Comparison of ENCODE assay signal across 30 cellular contexts in genomic region chr6:135728589-135728988, GRCh38.
"Had no signal": no experiment of that assay in that cellular context is flagged by ENCODE, and none has a peak within 500 bp of the region (broad histone marks: within the 10 kb centered on the region; RNA-seq: fewer than 3 reads in every experiment).

No MANE protein-coding gene starts in this region.

- H3K4me3 ChIP-seq: adrenal gland, coronary artery, dorsolateral prefrontal cortex, gastrocnemius medialis, heart left ventricle had no signal

- H3K27me3 ChIP-seq: adrenal gland, brain microvascular endothelial cell, dorsolateral prefrontal cortex, gastrocnemius medialis, heart left ventricle had no signal

- FAIRE-seq: astrocyte, bronchial epithelial cell had no signal

- DNase-seq: activated CD4-positive, alpha-beta memory T cell treated with anti-CD3 and anti-CD28 coated beads for 36 hours; activated CD4-positive, alpha-beta T cell treated with anti-CD3 and anti-CD28 coated beads for 36 hours; activated CD4-positive, alpha-beta T cell treated with anti-CD3 and anti-CD28 coated beads, Interleukin-2, amount 10 ng/mL, durations not matched to agents 24 days and 14 days; activated CD4-positive, CD25-positive, alpha-beta regulatory T cell; activated CD4-positive, CD25-positive, alpha-beta regulatory T cell treated with anti-CD3 and anti-CD28 coated beads, Interleukin-2, amount 50 U/mL, for 72 hours; activated CD8-positive, alpha-beta memory T cell treated with anti-CD3 and anti-CD28 coated beads, Interleukin-2, amount 10 ng/mL, durations not matched to agents 7 days and 5 days; activated CD8-positive, alpha-beta memory T cell treated with anti-CD3 and anti-CD28 coated beads, Interleukin-2, amount 50 U/mL, for 4 hours; activated CD8-positive, alpha-beta T cell treated with anti-CD3 and anti-CD28 coated beads, Interleukin-2, amount 10 ng/mL, durations not matched to agents 7 days and 5 days; activated effector memory CD4-positive, alpha-beta T cell treated with anti-CD3 and anti-CD28 coated beads, Interleukin-2, amount 50 U/mL, for 16 hours; activated naive CD4-positive, alpha-beta T cell treated with anti-CD3 and anti-CD28 coated beads for 36 hours; activated naive CD8-positive, alpha-beta T cell treated with anti-CD3 and anti-CD28 coated beads for 36 hours; activated naive CD8-positive, alpha-beta T cell treated with anti-CD3 and anti-CD28 coated beads, Interleukin-2, amount 50 U/mL, for 24 hours; activated T-cell treated with anti-CD3 and anti-CD28 coated beads, Interleukin-2, amount 50 U/mL, for 1 hour; activated T-cell treated with anti-CD3 and anti-CD28 coated beads, Interleukin-2, amount 50 U/mL, for 48 hours; adrenal gland; brain microvascular endothelial cell; dorsolateral prefrontal cortex; effector memory CD4-positive, alpha-beta T cell; endodermal cell; foreskin fibroblast; gastrocnemius medialis; glutamatergic neuron; heart left ventricle; T-helper 1 cell; T-helper 17 cell; T1000 had no signal

- H3K4me1 ChIP-seq: adrenal gland, gastrocnemius medialis, heart left ventricle had no signal

- ATAC-seq: activated CD4-positive, alpha-beta T cell treated with anti-CD3 and anti-CD28 coated beads for 36 hours; activated CD8-positive, alpha-beta memory T cell treated with anti-CD3 and anti-CD28 coated beads, Interleukin-2, amount 10 ng/mL, durations not matched to agents 7 days and 5 days; activated CD8-positive, alpha-beta T cell treated with anti-CD3 and anti-CD28 coated beads, Interleukin-2, amount 10 ng/mL, durations not matched to agents 7 days and 5 days; activated naive CD8-positive, alpha-beta T cell treated with anti-CD3 and anti-CD28 coated beads, Interleukin-2, amount 50 U/mL, for 24 hours; esophagus mucosa; gastrocnemius medialis; heart left ventricle; T-helper 17 cell had no signal

- H3K27ac ChIP-seq: adrenal gland, brain microvascular endothelial cell, coronary artery, dorsolateral prefrontal cortex, gastrocnemius medialis, heart left ventricle had no signal

- H3K9me3 ChIP-seq: adrenal gland, gastrocnemius medialis had no signal

- H3K36me3 ChIP-seq: adrenal gland, brain microvascular endothelial cell, gastrocnemius medialis, heart left ventricle had no signal
